ENCODE assay signal across 8 cellular contexts in the genomic region with DNA sequence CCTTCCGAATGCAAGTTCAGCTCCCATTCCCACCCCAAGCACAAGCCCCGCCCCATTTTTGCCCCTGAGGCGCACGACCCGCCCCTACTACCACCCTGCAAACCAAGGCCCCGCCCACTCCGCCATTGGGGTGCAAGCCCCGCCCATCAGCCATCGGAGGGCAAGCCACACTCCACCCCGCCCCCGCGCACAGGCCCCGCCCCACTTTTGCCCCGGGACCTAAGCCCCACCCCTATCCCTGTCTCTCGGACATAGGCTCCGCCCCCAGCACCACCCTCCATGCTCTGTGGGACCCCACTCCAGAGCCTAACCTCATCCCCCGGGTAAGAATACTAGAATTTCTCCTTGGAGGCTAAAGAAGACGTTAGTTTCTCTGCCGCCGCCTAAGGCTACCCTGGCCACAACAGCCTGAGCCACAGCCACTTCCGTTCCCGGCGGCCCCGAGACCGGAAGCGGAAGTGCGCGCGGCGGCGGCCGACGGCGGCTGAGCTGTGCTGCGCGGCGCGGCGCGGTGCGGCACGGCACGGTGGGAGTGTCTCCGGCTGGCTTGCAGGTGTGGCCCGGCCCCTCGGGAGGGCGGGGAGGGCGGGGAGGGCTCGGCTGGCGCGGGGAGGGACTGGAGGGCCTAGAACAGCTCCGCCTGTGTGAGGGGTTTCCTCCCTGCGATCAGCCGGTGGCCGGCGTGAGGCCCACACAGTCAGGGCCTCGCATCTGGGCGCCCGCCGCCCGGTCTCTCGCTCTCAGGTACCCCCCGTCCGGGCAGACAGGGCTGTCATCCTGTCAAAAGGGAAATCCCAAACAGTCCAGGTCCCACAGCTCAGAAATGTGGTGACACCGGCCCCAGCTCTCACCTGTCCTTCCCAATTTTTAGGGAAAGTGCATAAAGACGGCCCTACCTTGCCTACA. TPM values are rescaled to one million over a fixed set of nuclear protein-coding genes. Genes with fewer than 3 reads are reported as not detected.
DNase-seq lines count a peak whose midpoint lies in the region; ATAC-seq and TF ChIP-seq lines count a peak whose summit lies in the region.

TSS of gene ZNF333 (plus strand) at position 451 of the 906 bp plus-strand sequence. CDS start 3,444 bp downstream, outside the sequence.

- H3K79me2 ChIP-seq in ACC112 (ENCODE audit: control insufficient read depth, insufficient read depth, low read length, unreplicated experiment), result peaks cover 8% of the 10 kb centered on the region

- intact Hi-C loops in breast epithelium (cut with DNase I; ENCODE audit: low total_unique reads), result loop anchor here (10.0 kb wide), 1 partner anchor 125 kb away; no protein-coding TSS in a partner anchor

- TF ChIP-seq CTCF in VCaP (conservative IDR thresholded peaks at IDR 0.05) (no peak), breast epithelium (IDR thresholded peaks at IDR 0.05) (no peak)

- H2AFZ ChIP-seq in ACC112 (ENCODE audit: low read length, unreplicated experiment), result peak within 1 kb of the TSS; percentile 68

- H3K27ac ChIP-seq in ACC112 (ENCODE audit: low read depth, low read length) (peak within 1 kb of the TSS; percentile 98), VCaP (peak within 1 kb of the TSS; percentile 93), breast epithelium (peak within 1 kb of the TSS; percentile 93), iPS-20b (ENCODE audit: low read length) (no peak within 1 kb of the TSS), skin epidermis (peak within 1 kb of the TSS; percentile 46 to 98 (median 90))

- H3K36me3 ChIP-seq in ACC112 (ENCODE audit: insufficient read depth, low read length), result no peaks in the 10 kb centered on the region
- no peaks in the 10 kb centered on the region for H3K36me3 ChIP-seq in breast epithelium
- H3K36me3 ChIP-seq in iPS-20b (ENCODE audit: insufficient read depth, low read depth, low read length), result no peaks in the 10 kb centered on the region

- ATAC-seq in GM18868 (IDR thresholded peaks at IDR 0.05; ENCODE audit: unreplicated experiment) (peak; percentile 90), HG03103 (IDR thresholded peaks at IDR 0.05; ENCODE audit: low read depth, unreplicated experiment) (peak; percentile 78)

- H3K9me3 ChIP-seq in breast epithelium, result no peaks in the 10 kb centered on the region
- no peaks in the 10 kb centered on the region for H3K9me3 ChIP-seq in iPS-20b (ENCODE audit: insufficient read depth, low read depth, low read length)

- H3K4me3 ChIP-seq in ACC112 (ENCODE audit: low read depth, low read length) (peak within 1 kb of the TSS; percentile 96), breast epithelium (peak within 1 kb of the TSS; percentile 77 to 93 (median 82)), iPS-20b (ENCODE audit: low read length) (peak within 1 kb of the TSS; percentile 97), skin epidermis (peak within 1 kb of the TSS; percentile 60 to 84 (median 72))

- TF ChIP-seq POLR2A in breast epithelium (IDR thresholded peaks at IDR 0.05), result no peak

- DNase-seq in NCI-H2171 treated with DMSO at 0.1 percent for 48 hours (lab: John Stamatoyannopoulos, UW), result peak; percentile 90
- DNase-seq in breast epithelium (ENCODE audit: low spot score in 2 of 2), result peak; percentile 92 to 94

- peak within 1 kb of the TSS; percentile 83; the same call in 1 of the 2 replicates for H3K9ac ChIP-seq in iPS-20b (ENCODE audit: low read depth, low read length)

- H3K27me3 ChIP-seq in ACC112 (ENCODE audit: insufficient read depth, low read length) (no peaks in the 10 kb centered on the region), breast epithelium (no peaks in the 10 kb centered on the region), iPS-20b (ENCODE audit: insufficient read depth, low read length) (no peaks in the 10 kb centered on the region)

- H3K4me1 ChIP-seq in ACC112 (ENCODE audit: control insufficient read depth, insufficient read depth, low read length, unreplicated experiment), result no peaks in the 10 kb centered on the region
- H3K4me1 ChIP-seq in breast epithelium, result no peaks in the 10 kb centered on the region
- no peaks in the 10 kb centered on the region; the same call in 1 of the 2 replicates for H3K4me1 ChIP-seq in iPS-20b (ENCODE audit: insufficient read depth, low read length)

RNA-seq across cellular contexts. Expression of gene ZNF333, which starts in this region (rescaled TPM):
- total RNA-seq in breast epithelium, result 10 to 100 TPM; 28.5 to 31.6 (median 29.4) TPM
